In the genomic region with DNA sequence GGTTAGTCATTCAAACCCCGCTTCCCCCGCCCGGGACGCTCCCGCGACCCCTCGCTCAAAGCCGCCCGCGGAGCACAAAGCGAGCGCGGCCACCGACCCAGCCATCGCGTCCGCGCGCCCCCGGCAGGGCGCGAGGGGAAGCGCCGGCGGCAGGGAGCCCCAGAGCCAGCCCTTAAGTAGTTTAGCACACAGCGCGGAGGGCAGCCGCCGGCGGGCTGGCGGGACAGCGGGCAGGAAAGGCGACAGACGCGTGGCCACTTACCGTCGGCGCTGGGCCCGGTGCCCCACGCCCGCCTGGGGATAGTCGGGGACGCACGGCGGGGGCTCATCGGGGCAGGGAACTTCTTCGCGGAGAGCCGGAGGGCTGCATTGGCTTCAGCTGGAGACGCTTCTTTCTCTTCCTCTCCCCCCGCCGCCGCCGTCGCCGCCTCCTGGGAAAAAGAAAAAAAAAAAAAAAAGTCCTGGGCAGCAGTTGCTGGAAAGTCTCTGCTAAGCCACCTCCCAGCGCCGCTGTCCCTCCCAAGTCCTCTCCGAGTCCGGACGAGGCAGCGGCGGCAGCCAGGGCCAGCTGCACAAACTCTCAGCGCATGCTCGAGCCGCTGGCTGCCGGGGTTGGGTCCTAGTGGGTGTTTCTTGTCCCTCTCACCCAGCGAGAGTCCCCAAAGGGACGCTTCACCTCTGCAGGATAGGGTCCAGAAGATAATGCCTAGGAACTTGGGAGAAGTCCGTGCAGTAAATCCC, we compare ENCODE assay signal across 7 cellular contexts. TPM values are rescaled to one million over a fixed set of nuclear protein-coding genes. Genes with fewer than 3 reads are reported as not detected.
DNase-seq lines count a peak whose midpoint lies in the region; ATAC-seq and TF ChIP-seq lines count a peak whose summit lies in the region.

Gene TSPAN12, minus strand, starts transcription at position 587 of the 741 bp plus-strand sequence. CDS start 1,381 bp downstream, outside the sequence.

- no peaks in the 10 kb centered on the region for H3K9me3 Mint-ChIP-seq in T-helper 1 cell treated with Interleukin-12 subunit alpha and Interleukin-12 subunit beta and Interleukin-4 antibody, amounts not matched to agents 30 μg/mL and 1 μg/mL, for 36 hours

- peaks cover 12% of the 10 kb centered on the region for H3K4me1 Mint-ChIP-seq in T-helper 1 cell treated with Interleukin-12 subunit alpha and Interleukin-12 subunit beta and Interleukin-4 antibody, amounts not matched to agents 30 μg/mL and 1 μg/mL, for 36 hours (ENCODE audit: low read depth)

- 0 to 1% methylated on average over 21 to 67 of the region's 70 CpGs for WGBS in body of pancreas, 2 donors

- TF ChIP-seq POLR2A in GM18505 (IDR thresholded peaks at IDR 0.05; ENCODE audit: borderline replicate concordance, extremely low read depth, insufficient read depth, insufficient read length) (no peak), body of pancreas (IDR thresholded peaks at IDR 0.05) (peak; percentile 49 to 85 (median 80))

- H3K36me3 Mint-ChIP-seq in T-helper 1 cell treated with Interleukin-12 subunit alpha and Interleukin-12 subunit beta and Interleukin-4 antibody, amounts not matched to agents 30 μg/mL and 1 μg/mL, for 36 hours (ENCODE audit: low read depth), result peaks cover 2% of the 10 kb centered on the region

- intact Hi-C loops in body of pancreas (cut with DNase I), result no loop called here

- H3K27me3 ChIP-seq in body of pancreas (no peaks in the 10 kb centered on the region), rectal smooth muscle tissue (ENCODE audit: control insufficient read depth, insufficient read depth, low read length) (no peaks in the 10 kb centered on the region)

- H3K9me3 ChIP-seq in body of pancreas, result no peaks in the 10 kb centered on the region

- peak within 1 kb of the TSS; percentile 30 for H3K9ac ChIP-seq in rectal smooth muscle tissue (ENCODE audit: low read length)

- ATAC-seq in GM18505 (IDR thresholded peaks at IDR 0.05; ENCODE audit: unreplicated experiment) (peak; percentile 90), HG02759 (IDR thresholded peaks at IDR 0.05; ENCODE audit: unreplicated experiment) (peak; percentile 88), body of pancreas (peak; percentile 92)

- H3K36me3 ChIP-seq in body of pancreas (replicated peaks in 1 of 2; ENCODE audit: insufficient read depth in 1 of 2, low read depth in 2 of 2) (no peaks in the 10 kb centered on the region), rectal smooth muscle tissue (ENCODE audit: control insufficient read depth, insufficient read depth, low read length) (no peaks in the 10 kb centered on the region)

- peaks cover 15% of the 10 kb centered on the region for H3K4me1 ChIP-seq in body of pancreas
- H3K4me1 ChIP-seq in rectal smooth muscle tissue (ENCODE audit: control insufficient read depth, insufficient read depth, low read length), result no peaks in the 10 kb centered on the region

- DNase-seq in NCI-H1048 (lab: John Stamatoyannopoulos, UW) (peak; percentile 23), body of pancreas (peak; percentile 86 to 91 (median 90)), hypothalamus (lab: John Stamatoyannopoulos, UW) (peak in 48 of 51 donors; percentile 14 to 80 (median 57))

- peaks cover 62% of the 10 kb centered on the region for H3K27me3 Mint-ChIP-seq in T-helper 1 cell treated with Interleukin-12 subunit alpha and Interleukin-12 subunit beta and Interleukin-4 antibody, amounts not matched to agents 30 μg/mL and 1 μg/mL, for 36 hours (ENCODE audit: low read depth)

- H3K27ac Mint-ChIP-seq in T-helper 1 cell treated with Interleukin-12 subunit alpha and Interleukin-12 subunit beta and Interleukin-4 antibody, amounts not matched to agents 30 μg/mL and 1 μg/mL, for 36 hours, result no peak within 1 kb of the TSS

- H3K4me3 ChIP-seq in body of pancreas, result peak within 1 kb of the TSS; percentile 50 to 52
- peak within 1 kb of the TSS; percentile 58 for H3K4me3 ChIP-seq in rectal smooth muscle tissue (ENCODE audit: low read length)

- peak within 1 kb of the TSS; percentile 78 for H3K4me3 Mint-ChIP-seq in T-helper 1 cell treated with Interleukin-12 subunit alpha and Interleukin-12 subunit beta and Interleukin-4 antibody, amounts not matched to agents 30 μg/mL and 1 μg/mL, for 36 hours

- H3K27ac ChIP-seq in body of pancreas (peak within 1 kb of the TSS; percentile 87 to 97 (median 94)), rectal smooth muscle tissue (ENCODE audit: low read depth, low read length) (peak within 1 kb of the TSS; percentile 90)

- TF ChIP-seq CTCF in body of pancreas (IDR thresholded peaks at IDR 0.05), result peak; percentile 59 to 84 (median 78)

RNA-seq across cellular contexts. Expression of gene TSPAN12, which starts in this region (rescaled TPM):
- total RNA-seq in body of pancreas, result 1 to 10 TPM; 6.9 to 9.9 TPM

Comparison
In these comparisons a context has a peak if more than half of its experiments do, and no peak if none do; other contexts are left out.
1. Peak in every context shown above with its lines: DNase-seq, ATAC-seq, H3K4me3 ChIP-seq and H3K27ac ChIP-seq.
2. DNase-seq: peak in every context shown above with its lines; median percentile 90 in body of pancreas; 57 in hypothalamus; 23 in NCI-H1048.